Comparison of ENCODE assay signal across 8 cellular contexts in genomic region chr11:18012906-18013781, GRCh38. TPM values are rescaled to one million over a fixed set of nuclear protein-coding genes. Genes with fewer than 3 reads are reported as not detected.
DNase-seq lines count a peak whose midpoint lies in the region; ATAC-seq and TF ChIP-seq lines count a peak whose summit lies in the region.

TSS of gene SERGEF (minus strand) at chr11:18013047. CDS start at chr11:18013010, 37 bp downstream.

- H3K4me3 ChIP-seq in BLaER1 (peak within 1 kb of the TSS; percentile 74), coronary artery (peak within 1 kb of the TSS; percentile 89), left lung (peak within 1 kb of the TSS; percentile 69)

- no peaks in the 10 kb centered on the region for H3K27me3 ChIP-seq in BLaER1
- H3K27me3 ChIP-seq in left lung: no peaks in the 10 kb centered on the region

- H3K9me3 ChIP-seq in BLaER1 (no peaks in the 10 kb centered on the region), left lung (no peaks in the 10 kb centered on the region)

- peaks cover 25% of the 10 kb centered on the region for H4K20me1 ChIP-seq in BLaER1

- peak within 1 kb of the TSS; percentile 78 for H3K9ac ChIP-seq in BLaER1

- DNase-seq in NCI-H526 (lab: John Stamatoyannopoulos, UW) (peak; percentile 76 to 99), coronary artery (ENCODE audit: low spot score) (peak; percentile 93), left lung (peak; percentile 97 to 100)
- DNase-seq in activated CD4-positive, alpha-beta T cell treated with anti-CD3 and anti-CD28 coated beads for 48 hours: peak; percentile 95
- peak; percentile 88 to 92 for DNase-seq in stimulated activated CD4-positive, alpha-beta T cell treated with anti-CD3 and anti-CD28 coated beads, Interleukin-2, amount 100 ng/mL, for 48 hours

- H3K36me3 ChIP-seq in BLaER1 (no peaks in the 10 kb centered on the region; the same call in 1 of the 2 replicates), left lung (no peaks in the 10 kb centered on the region)

- intact Hi-C loops in left lung (cut with DNase I): loop anchor here in 1 of 2 donors (10.0 kb wide), 1 partner anchor 92 kb away; the partner anchor contains the start of gene SAAL1

- H3K27ac ChIP-seq in BLaER1: peak within 1 kb of the TSS; percentile 78
- H3K27ac ChIP-seq in coronary artery: peak within 1 kb of the TSS; percentile 87 to 96
- H3K27ac ChIP-seq in left lung: peak within 1 kb of the TSS; percentile 74 to 86

- peaks cover 24% of the 10 kb centered on the region for H3K4me1 ChIP-seq in BLaER1
- peaks cover 0 to 15% of the 10 kb centered on the region in 2 donors for H3K4me1 ChIP-seq in left lung

- ATAC-seq in GM19328 (IDR thresholded peaks at IDR 0.05; ENCODE audit: unreplicated experiment) (peak; percentile 94), HG03469 (IDR thresholded peaks at IDR 0.05; ENCODE audit: unreplicated experiment) (peak; percentile 90), left lung (peak; percentile 99)

- peak within 1 kb of the TSS; percentile 89 for H3K4me2 ChIP-seq in BLaER1

- TF ChIP-seq CTCF in coronary artery (IDR thresholded peaks at IDR 0.05): no peak
- peak in 1 of 2 donors; percentile 46 for TF ChIP-seq CTCF in left lung (IDR thresholded peaks at IDR 0.05)

RNA-seq across cellular contexts. Expression of gene SERGEF, which starts in this region (rescaled TPM):
- 10 to 100 TPM; 25.4 to 26.1 TPM for total RNA-seq in left lung

Comparison
In these comparisons a context has a peak if more than half of its experiments do, and no peak if none do; other contexts are left out.
1. Peak in every context shown above with its lines: DNase-seq, ATAC-seq, H3K4me3 ChIP-seq and H3K27ac ChIP-seq.